Comparison of ENCODE assay signal across 30 cellular contexts in the genomic region with DNA sequence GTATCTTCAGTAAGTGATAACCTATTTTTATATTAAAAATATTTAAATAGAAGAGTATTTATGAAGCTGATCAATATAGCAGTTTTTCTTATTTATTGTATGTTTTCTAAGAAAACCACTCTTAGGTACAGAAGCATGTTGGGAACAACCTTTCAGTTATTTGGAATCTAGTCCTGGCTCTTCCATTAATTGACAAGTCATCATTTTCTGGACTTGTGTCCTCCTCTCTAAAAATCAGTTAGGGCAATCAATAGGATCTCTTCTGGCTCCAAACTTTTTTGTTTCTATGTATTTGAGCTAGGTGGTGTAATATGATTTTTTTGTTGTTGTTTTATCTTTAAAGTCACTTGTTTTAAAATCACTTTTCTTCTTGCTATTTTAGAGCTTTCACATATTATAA.
"Had no signal": no experiment of that assay in that cellular context is flagged by ENCODE, and none has a peak within 500 bp of the region (broad histone marks: within the 10 kb centered on the region; RNA-seq: fewer than 3 reads in every experiment).

No MANE protein-coding gene starts in this region.

- FAIRE-seq: bronchial epithelial cell, TTC549 had no signal

- H3K4me1 ChIP-seq: ascending aorta had no signal

- H3K27me3 ChIP-seq: ascending aorta, cardiac muscle cell had no signal

- H3K27ac ChIP-seq: ascending aorta, cardiac muscle cell, VCaP had no signal

- H3K9me3 ChIP-seq: ascending aorta had no signal

- DNase-seq: activated B cell treated with CpG ODN at 0.5 μM for 24 hours; activated CD4-positive, alpha-beta memory T cell treated with anti-CD3 and anti-CD28 coated beads, Interleukin-2, amount 10 ng/mL, durations not matched to agents 7 days and 5 days; activated CD4-positive, alpha-beta T cell treated with anti-CD3 and anti-CD28 coated beads for 1 hour; activated CD4-positive, alpha-beta T cell treated with anti-CD3 and anti-CD28 coated beads for 36 hours; activated CD4-positive, alpha-beta T cell treated with anti-CD3 and anti-CD28 coated beads for 48 hours; activated CD4-positive, alpha-beta T cell treated with anti-CD3 and anti-CD28 coated beads, Interleukin-2, amount 10 ng/mL, durations not matched to agents 7 days and 5 days; activated CD4-positive, alpha-beta T cell treated with anti-CD3 and anti-CD28 coated beads, Interleukin-2, amount 50 U/mL, for 48 hours; activated CD8-positive, alpha-beta memory T cell treated with anti-CD3 and anti-CD28 coated beads for 24 hours; activated CD8-positive, alpha-beta memory T cell treated with anti-CD3 and anti-CD28 coated beads, Interleukin-2, amount 10 ng/mL, durations not matched to agents 7 days and 5 days; activated CD8-positive, alpha-beta memory T cell treated with anti-CD3 and anti-CD28 coated beads, Interleukin-2, amount 50 U/mL, for 48 hours; activated CD8-positive, alpha-beta T cell treated with anti-CD3 and anti-CD28 coated beads, Interleukin-2, amount 10 ng/mL, durations not matched to agents 7 days and 5 days; activated effector memory CD4-positive, alpha-beta T cell treated with Interleukin-2 at 50 U/mL for 16 hours; activated gamma-delta T cell; activated naive CD4-positive, alpha-beta T cell treated with anti-CD3 and anti-CD28 coated beads, Interleukin-2, amount 10 ng/mL, durations not matched to agents 7 days and 5 days; activated naive CD4-positive, alpha-beta T cell treated with Interleukin-2 at 50 U/mL for 16 hours; activated naive CD8-positive, alpha-beta T cell treated with anti-CD3 and anti-CD28 coated beads, Interleukin-2, amount 10 ng/mL, durations not matched to agents 7 days and 5 days; activated naive CD8-positive, alpha-beta T cell treated with anti-CD3 and anti-CD28 coated beads, Interleukin-2, amount 50 U/mL, for 24 hours; activated T-cell treated with anti-CD3 and anti-CD28 coated beads, Interleukin-2, amount 50 U/mL, for 24 hours; activated T-cell treated with anti-CD3 and anti-CD28 coated beads, Interleukin-2, amount 50 U/mL, for 48 hours; amygdala; anterior cingulate cortex; caudate nucleus; cerebellar nuclear complex; T-helper 2 cell; T-helper 9 cell had no signal

- H3K4me3 ChIP-seq: ascending aorta, cardiac muscle cell had no signal

- ATAC-seq: activated CD4-positive, alpha-beta T cell treated with anti-CD3 and anti-CD28 coated beads for 36 hours; activated CD8-positive, alpha-beta memory T cell treated with anti-CD3 and anti-CD28 coated beads, Interleukin-2, amount 10 ng/mL, durations not matched to agents 7 days and 5 days; activated CD8-positive, alpha-beta T cell treated with anti-CD3 and anti-CD28 coated beads, Interleukin-2, amount 10 ng/mL, durations not matched to agents 7 days and 5 days; activated naive CD8-positive, alpha-beta T cell treated with anti-CD3 and anti-CD28 coated beads, Interleukin-2, amount 50 U/mL, for 24 hours had no signal
